ENCODE assay signal across 24 cellular contexts in genomic region chr15:81197255-81197630, GRCh38. TPM values are rescaled to one million over a fixed set of nuclear protein-coding genes. Genes with fewer than 3 reads are reported as not detected.
"Had no signal": no experiment of that assay in that cellular context is flagged by ENCODE, and none has a peak within 500 bp of the region (broad histone marks: within the 10 kb centered on the region; RNA-seq: fewer than 3 reads in every experiment).

No MANE protein-coding gene starts in this region.

- H3K27ac ChIP-seq: heart left ventricle, hepatocyte, neutrophil, parathyroid adenoma, right lobe of liver, stomach, tibial artery, upper lobe of right lung, uterus had no signal

- H3K9ac ChIP-seq: parathyroid adenoma had no signal

- H3K9me3 ChIP-seq: gastroesophageal sphincter, heart left ventricle, neutrophil, right lobe of liver, stomach, tibial artery, upper lobe of right lung, uterus had no signal

- H3K27me3 ChIP-seq: neutrophil, right lobe of liver, tibial artery, upper lobe of right lung, uterus had no signal

- ATAC-seq: gastroesophageal sphincter, heart left ventricle, left lobe of liver, natural killer cell, right lobe of liver, upper lobe of right lung had no signal

- H3K36me3 ChIP-seq: gastroesophageal sphincter, neutrophil, right lobe of liver, stomach, tibial artery, upper lobe of right lung, uterus had no signal

- H2AFZ ChIP-seq: hepatocyte, parathyroid adenoma had no signal

- DNase-seq: dermis blood vessel endothelial cell; effector memory CD4-positive, alpha-beta T cell; foreskin fibroblast; heart left ventricle; kidney; natural killer cell; right lobe of liver; small intestine; stimulated activated CD4-positive, alpha-beta T cell treated with anti-CD3 and anti-CD28 coated beads, Interleukin-15, amount 100 ng/mL, for 24 hours; stimulated activated CD4-positive, alpha-beta T cell treated with anti-CD3 and anti-CD28 coated beads, Interleukin-2, amount 100 ng/mL, for 48 hours; stimulated activated CD8-positive, alpha-beta memory T cell treated with anti-CD3 and anti-CD28 coated beads, Interleukin-4, amount 100 ng/mL, for 48 hours; stimulated activated naive CD4-positive, alpha-beta T cell treated with Interleukin-2 at 50 U/mL for 16 hours; stomach; tibial artery; upper lobe of right lung; uterus had no signal

- H3K4me1 ChIP-seq: parathyroid adenoma, right lobe of liver, stomach, uterus had no signal

- H3K4me2 ChIP-seq: hepatocyte had no signal

- H3K4me3 ChIP-seq: coronary artery, gastroesophageal sphincter, heart left ventricle, hepatocyte, lung, right lobe of liver, stomach, tibial artery, upper lobe of right lung, uterus had no signal

RNA-seq across cellular contexts. Expression of gene IL16, which starts 0.6 kb away (rescaled TPM):
- polyA plus RNA-seq: neural cell had no signal
